ENCODE assay signal across 8 cellular contexts in the genomic region with DNA sequence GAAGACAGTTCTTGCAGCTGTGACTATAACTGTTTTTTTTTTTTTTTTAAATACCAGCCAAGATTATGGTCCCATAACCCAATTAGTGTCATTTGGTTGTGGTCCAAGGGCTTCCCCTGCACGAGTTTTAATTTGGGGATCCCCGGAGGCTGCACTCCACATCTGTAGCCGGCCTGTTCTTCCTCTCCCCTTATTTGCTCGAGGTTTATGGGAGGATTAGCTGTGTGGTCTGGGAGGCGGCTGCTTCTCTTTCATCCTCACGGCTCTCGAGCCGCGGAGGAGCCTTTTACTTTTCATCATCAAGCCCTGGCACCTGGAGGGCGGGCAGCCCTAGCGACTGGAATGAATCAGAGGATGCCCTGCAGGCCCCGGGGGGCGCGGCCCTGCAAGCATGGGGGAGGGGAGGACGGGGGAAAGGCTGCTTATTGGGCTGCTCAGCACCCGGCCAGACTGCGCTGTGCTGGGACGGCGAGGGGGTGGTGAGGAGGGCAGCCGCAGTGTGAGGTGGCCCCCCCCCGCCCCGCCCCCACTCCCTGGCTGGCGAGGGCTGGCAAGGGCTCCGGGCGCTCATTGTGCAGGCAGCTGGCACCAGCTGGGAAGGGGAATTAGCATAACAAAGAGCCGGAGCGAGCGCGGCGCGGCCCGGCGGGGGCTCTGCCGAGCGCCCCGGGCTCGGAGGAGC.
DNase-seq lines count a peak whose midpoint lies in the region; ATAC-seq and TF ChIP-seq lines count a peak whose summit lies in the region.

No MANE protein-coding gene starts in this region.

- no peaks in the 10 kb centered on the region for H3K4me1 ChIP-seq in RWPE2 (ENCODE audit: insufficient read depth, poor library complexity, severe bottlenecking)

- H3K9me3 ChIP-seq in RWPE2 (ENCODE audit: severe bottlenecking), result no peaks in the 10 kb centered on the region

- no peak for TF ChIP-seq CTCF in RWPE2 (IDR thresholded peaks at IDR 0.05; ENCODE audit: poor library complexity, severe bottlenecking)

- peak overlapping the region; percentile 28 for H3K4me3 ChIP-seq in RWPE2 (ENCODE audit: severe bottlenecking)

- peak; percentile 79 for ATAC-seq in RWPE2 (ENCODE audit: low read depth)

- no peaks in the 10 kb centered on the region for H3K27me3 ChIP-seq in RWPE2 (ENCODE audit: insufficient read depth, poor library complexity, severe bottlenecking)

- DNase-seq in DMS53 treated with DMSO at 0.1 percent for 48 hours (lab: John Stamatoyannopoulos, UW; ENCODE audit: unreplicated experiment) (peak; percentile 96), Kasumi-1 (lab: John Stamatoyannopoulos, UW) (peak; percentile 17 to 29), RWPE2 (ENCODE audit: low spot score) (no peak), ecto neural progenitor cell (ENCODE audit: low spot score) (peak; percentile 86), medulla oblongata (ENCODE audit: extremely low spot score) (peak; percentile 86), superior temporal gyrus (ENCODE audit: extremely low spot score) (peak; percentile 81), OCI-M2 (lab: John Stamatoyannopoulos, UW; ENCODE audit: unreplicated experiment) (no peak), UCSD-AML1 (lab: John Stamatoyannopoulos, UW; ENCODE audit: unreplicated experiment) (no peak)

- no peak overlapping the region for H3K27ac ChIP-seq in RWPE2 (ENCODE audit: poor library complexity, severe bottlenecking)

- no peaks in the 10 kb centered on the region for H3K36me3 ChIP-seq in RWPE2 (ENCODE audit: low read depth)

Comparison
In these comparisons a context has a peak if more than half of its experiments do, and no peak if none do; other contexts are left out.
1. DNase-seq: peak in DMS53 treated with DMSO at 0.1 percent for 48 hours (single experiment), Kasumi-1 (2 of 2), ecto neural progenitor cell (single experiment), medulla oblongata (single experiment) and superior temporal gyrus (single experiment); none in RWPE2 (single experiment), OCI-M2 (single experiment) and UCSD-AML1 (single experiment).